Comparison of ENCODE assay signal across 18 cellular contexts in the genomic region with DNA sequence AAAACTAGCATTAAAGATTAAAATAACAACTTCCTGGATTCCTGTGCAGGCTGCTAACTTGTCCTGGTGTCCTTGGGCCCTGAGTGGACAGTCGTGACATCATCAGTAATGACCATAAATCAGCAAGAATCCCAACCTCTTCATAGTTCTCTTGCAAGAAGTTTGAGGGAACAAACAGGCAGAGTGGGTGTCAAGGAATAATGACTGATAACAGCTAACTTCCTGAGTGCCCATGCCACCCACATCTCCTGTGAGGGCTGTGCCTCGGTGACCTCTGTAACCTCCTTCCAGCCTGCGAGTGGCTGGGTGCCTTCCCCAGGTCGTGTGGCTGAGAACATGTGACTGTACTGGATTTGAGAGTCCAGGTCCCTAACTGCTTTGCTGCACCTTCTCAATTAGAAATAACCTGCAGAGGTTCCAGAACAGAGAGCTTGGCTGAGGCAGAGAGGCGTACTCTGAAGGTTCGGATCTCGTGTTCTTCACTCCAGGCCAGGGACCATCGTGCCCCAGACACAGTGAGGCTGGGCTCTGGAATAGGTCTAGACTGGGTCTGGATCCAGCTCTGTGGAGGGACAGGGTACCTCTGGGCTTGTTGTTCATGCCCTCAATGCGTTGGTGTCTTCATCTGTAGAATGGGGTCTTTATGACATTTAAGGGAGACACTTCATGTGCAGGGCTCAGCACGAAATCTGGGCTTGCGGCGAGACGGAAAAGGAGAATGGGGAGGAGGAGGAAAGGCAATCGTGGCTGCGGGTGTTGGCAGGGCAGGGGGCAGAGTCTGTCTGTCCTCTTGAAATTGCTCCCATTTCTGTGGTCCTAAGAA.
DNase-seq lines count a peak whose midpoint lies in the region; TF ChIP-seq lines count a peak whose summit lies in the region.
"Had no signal": no experiment of that assay in that cellular context is flagged by ENCODE, and none has a peak within 500 bp of the region (broad histone marks: within the 10 kb centered on the region; RNA-seq: fewer than 3 reads in every experiment).

No MANE protein-coding gene starts in this region.

- H4K91ac ChIP-seq in H9 (ENCODE audit: insufficient read length, low read depth, low read length): no peak overlapping the region

- H4K5ac ChIP-seq in H9 (ENCODE audit: insufficient read length, low read depth, low read length): no peak overlapping the region

- DNase-seq in activated CD8-positive, alpha-beta memory T cell treated with anti-CD3 and anti-CD28 coated beads, Interleukin-2, amount 50 U/mL, for 48 hours: peak; percentile 23
- peak; percentile 25 for DNase-seq in endodermal cell
- peak; percentile 46 for DNase-seq in spleen
- no peak for DNase-seq in HuH-7.5 (ENCODE audit: low spot score)
- DNase-seq in NCI-H345 (lab: John Stamatoyannopoulos, UW): no peak
- no peak for DNase-seq in H9
- DNase-seq: activated naive CD4-positive, alpha-beta T cell treated with anti-CD3 and anti-CD28 coated beads, Interleukin-2, amount 10 ng/mL, durations not matched to agents 7 days and 5 days; AML-193; KBM-7; NCI-H2081; NCI-H510A; nucleus accumbens; SIG-M5; small intestine; T-helper 2 cell had no signal

- H3K4me1 ChIP-seq in endodermal cell (ENCODE audit: control insufficient read depth, insufficient read depth, low read length) (peaks cover 5% of the 10 kb centered on the region), liver (ENCODE audit: control insufficient read depth in 4 of 4, insufficient read depth in 4 of 4, low read length in 3 of 4) (peaks cover 0 to 3% (median 0%) of the 10 kb centered on the region in 4 donors), spleen (peaks cover 0 to 17% (median 8%) of the 10 kb centered on the region in 6 donors), H9 (ENCODE audit: insufficient read depth, low read length) (no peaks in the 10 kb centered on the region)
- H3K4me1 ChIP-seq: Caco-2 had no signal

- H3K36me3 Mint-ChIP-seq in endodermal cell (ENCODE audit: low read depth): no peaks in the 10 kb centered on the region
- H3K36me3 Mint-ChIP-seq in H9 (ENCODE audit: insufficient read depth in 1 of 3, low read depth in 3 of 3): no peaks in the 10 kb centered on the region; a peak in 2 of 7 replicates
- H3K36me3 Mint-ChIP-seq: activated naive CD4-positive, alpha-beta T cell treated with anti-CD3 and anti-CD28 coated beads, Interleukin-2, amount 10 ng/mL, durations not matched to agents 7 days and 5 days had no signal

- 92 to 96% methylated on average over 11 to 15 of the region's 15 CpGs for WGBS in endodermal cell (ENCODE audit: insufficient coverage in 1 of 2, insufficient read length in 1 of 2), 2 experiments
- WGBS in liver: 83% methylated on average over 15 of the region's 15 CpGs
- 78 to 86% (median 81%) methylated on average over 13 to 15 of the region's 15 CpGs for WGBS in spleen, 5 donors
- no CpG with 5 or more reads among the region's 15 CpGs for WGBS in H9 (ENCODE audit: extremely low coverage, insufficient read length, low lambda C conversion rate)

- no peaks in the 10 kb centered on the region for H3K79me1 ChIP-seq in H9 (ENCODE audit: insufficient read depth, low read depth, low read length, poor library complexity, severe bottlenecking)

- no peak overlapping the region for H2BK120ac ChIP-seq in H9 (ENCODE audit: low read depth, low read length, poor library complexity, severe bottlenecking)

- no peaks in the 10 kb centered on the region for H3K23me2 ChIP-seq in H9 (ENCODE audit: insufficient read length, low read depth, low read length, poor library complexity, severe bottlenecking)

- H3K56ac ChIP-seq in H9 (ENCODE audit: insufficient read length, low read depth, low read length): no peak overlapping the region

- intact Hi-C loops in spleen (cut with DNase I; ENCODE audit: low total_unique reads): no loop called here

- no peak overlapping the region for H2BK20ac ChIP-seq in H9 (ENCODE audit: low read depth, low read length, poor library complexity, severe bottlenecking)

- TF ChIP-seq POLR2A in spleen (IDR thresholded peaks at IDR 0.05): no peak

- H2BK15ac ChIP-seq in H9 (ENCODE audit: low read depth, low read length): no peak overlapping the region

- TF ChIP-seq RAD21 in liver (IDR thresholded peaks at IDR 0.05): no peak

- H3K9me3 ChIP-seq in endodermal cell (ENCODE audit: control insufficient read depth, low read length) (no peaks in the 10 kb centered on the region), liver (ENCODE audit: control insufficient read depth in 4 of 4, low read length in 3 of 4) (no peaks in the 10 kb centered on the region), spleen (no peaks in the 10 kb centered on the region), H9 (ENCODE audit: control insufficient read depth, low read depth, low read length) (no peaks in the 10 kb centered on the region)
- H3K9me3 ChIP-seq: Caco-2 had no signal

- H3K14ac ChIP-seq in H9 (ENCODE audit: insufficient read depth, low read length): no peak overlapping the region

- H3K9ac ChIP-seq in endodermal cell (ENCODE audit: extremely low read depth, low read length, poor library complexity, severe bottlenecking) (no peak overlapping the region), liver (ENCODE audit: low read depth in 1 of 2, low read length in 2 of 2) (no peak overlapping the region), H9 (ENCODE audit: extremely low read depth, insufficient read length, low read length) (no peak overlapping the region)

- H3T11ph ChIP-seq in H9 (ENCODE audit: low read length): no peak overlapping the region

- H4K20me1 ChIP-seq in H9 (ENCODE audit: control insufficient read depth, insufficient read depth, insufficient read length): no peaks in the 10 kb centered on the region

- H2BK12ac ChIP-seq in H9 (ENCODE audit: insufficient read length, low read depth, low read length): no peak overlapping the region

- H3K27ac ChIP-seq in endodermal cell (ENCODE audit: low read depth, low read length) (no peak overlapping the region), liver (ENCODE audit: low read depth in 1 of 2, low read length in 2 of 2) (peak overlapping the region; percentile 44 to 50), spleen (no peak overlapping the region), H9 (ENCODE audit: insufficient read length, low read depth, low read length) (no peak overlapping the region)
- H3K27ac ChIP-seq: dorsolateral prefrontal cortex had no signal

- H3K4me2 ChIP-seq in H9 (ENCODE audit: insufficient read depth, insufficient read length, low read length): no peak overlapping the region

- no peak overlapping the region for H3K27ac Mint-ChIP-seq in endodermal cell
- H3K27ac Mint-ChIP-seq in H9: no peak overlapping the region; a peak in 1 of 7 replicates
- H3K27ac Mint-ChIP-seq: activated naive CD4-positive, alpha-beta T cell treated with anti-CD3 and anti-CD28 coated beads, Interleukin-2, amount 10 ng/mL, durations not matched to agents 7 days and 5 days had no signal

- no peak overlapping the region for H3K18ac ChIP-seq in H9 (ENCODE audit: insufficient read length, low read depth, low read length)

- H3K36me3 ChIP-seq in endodermal cell (ENCODE audit: control insufficient read depth, insufficient read depth, low read length) (no peaks in the 10 kb centered on the region), liver (ENCODE audit: control insufficient read depth in 4 of 4, insufficient read depth in 3 of 4, low read depth in 1 of 4, low read length in 3 of 4) (no peaks in the 10 kb centered on the region), spleen (no peaks in the 10 kb centered on the region)

- TF ChIP-seq CTCF in endodermal cell (conservative IDR thresholded peaks at IDR 0.05): no peak
- TF ChIP-seq CTCF in liver (IDR thresholded peaks at IDR 0.05; ENCODE audit: low read depth, low read length, missing input control): no peak
- no peak for TF ChIP-seq CTCF in spleen (IDR thresholded peaks at IDR 0.05 in 8 of 11, conservative IDR thresholded peaks at IDR 0.05 in 3 of 11)
- no peak for TF ChIP-seq CTCF in H9 (conservative IDR thresholded peaks at IDR 0.05)

- no peak overlapping the region for H2AK5ac ChIP-seq in H9 (ENCODE audit: insufficient read length, low read length)

- no peaks in the 10 kb centered on the region for H3K27me3 Mint-ChIP-seq in endodermal cell (ENCODE audit: insufficient read depth)
- peaks cover 6% of the 10 kb centered on the region for H3K27me3 Mint-ChIP-seq in H9 (ENCODE audit: low read depth)

- no peak overlapping the region for H3K4ac ChIP-seq in H9 (ENCODE audit: low read depth, low read length)

- no peak overlapping the region for H3K23ac ChIP-seq in H9 (ENCODE audit: insufficient read length, low read depth, low read length)

- H3K79me2 ChIP-seq in H9 (ENCODE audit: insufficient read depth, low read length): no peaks in the 10 kb centered on the region

- H3K4me3 Mint-ChIP-seq in endodermal cell (no peak overlapping the region), H9 (no peak overlapping the region)
- H3K4me3 Mint-ChIP-seq: activated naive CD4-positive, alpha-beta T cell treated with anti-CD3 and anti-CD28 coated beads, Interleukin-2, amount 10 ng/mL, durations not matched to agents 7 days and 5 days had no signal

- H3K4me1 Mint-ChIP-seq in endodermal cell (peaks cover 10% of the 10 kb centered on the region), H9 (no peaks in the 10 kb centered on the region)

- H3K27me3 ChIP-seq in endodermal cell (ENCODE audit: control insufficient read depth, insufficient read depth, low read length, poor library complexity, severe bottlenecking) (no peaks in the 10 kb centered on the region), liver (ENCODE audit: control insufficient read depth in 4 of 4, insufficient read depth in 4 of 4, low read length in 3 of 4) (no peaks in the 10 kb centered on the region), spleen (replicated peaks in 1 of 7) (peaks cover 0 to 10% (median 0%) of the 10 kb centered on the region in 7 donors), H9 (ENCODE audit: insufficient read depth, low read length) (no peaks in the 10 kb centered on the region)

- no peak overlapping the region for H3K4me3 ChIP-seq in endodermal cell (ENCODE audit: low read length)
- H3K4me3 ChIP-seq in liver (ENCODE audit: low read depth in 1 of 3, low read length in 3 of 3): no peak overlapping the region
- H3K4me3 ChIP-seq in spleen: no peak overlapping the region
- H3K4me3 ChIP-seq: dorsolateral prefrontal cortex had no signal

- H4K8ac ChIP-seq in H9 (replicated peaks; ENCODE audit: insufficient read length, low read depth, low read length): no peak overlapping the region

- H3K9me3 Mint-ChIP-seq in endodermal cell: no peaks in the 10 kb centered on the region
- H3K9me3 Mint-ChIP-seq in H9: no peaks in the 10 kb centered on the region; a peak in 3 of 5 replicates
- H3K9me3 Mint-ChIP-seq: activated naive CD4-positive, alpha-beta T cell treated with anti-CD3 and anti-CD28 coated beads, Interleukin-2, amount 10 ng/mL, durations not matched to agents 7 days and 5 days had no signal

- no peak overlapping the region for H2BK5ac ChIP-seq in H9 (ENCODE audit: insufficient read length, low read length)

- no peak overlapping the region for H2AFZ ChIP-seq in H9 (ENCODE audit: low read length)

TF ChIP-seq in liver, 16 proteins besides CTCF, POLR2A, EP300 and RAD21:
- TF ChIP-seq NR2F2 (IDR thresholded peaks at IDR 0.05): peak; percentile 56
- no peak for TF ChIP-seq HNF4G (IDR thresholded peaks at IDR 0.05)

Comparison
In these comparisons a context has a peak if more than half of its experiments do, and no peak if none do; other contexts are left out.
1. DNase-seq: peak in activated CD8-positive, alpha-beta memory T cell treated with anti-CD3 and anti-CD28 coated beads, Interleukin-2, amount 50 U/mL, for 48 hours (single experiment), endodermal cell (single experiment) and spleen (single experiment); none in HuH-7.5 (single experiment), NCI-H345 (single experiment) and H9 (single experiment).
2. H3K27ac ChIP-seq: peak in liver (2 of 2); none in endodermal cell (single experiment), spleen (0 of 8) and H9 (single experiment).